Comparison of ENCODE assay signal across 17 cellular contexts in genomic region chr12:42786400-42786799, GRCh38.
"Had no signal": no experiment of that assay in that cellular context is flagged by ENCODE, and none has a peak within 500 bp of the region (broad histone marks: within the 10 kb centered on the region; RNA-seq: fewer than 3 reads in every experiment).

No MANE protein-coding gene starts in this region.

- H3K36me3 ChIP-seq: cardiac muscle cell, tibial artery had no signal

- H3K27me3 ChIP-seq: cardiac muscle cell, tibial artery had no signal

- H3K27me3 Mint-ChIP-seq: activated naive CD8-positive, alpha-beta T cell had no signal

- H3K4me3 ChIP-seq: cardiac muscle cell, dorsolateral prefrontal cortex, lung, tibial artery had no signal

- H3K4me1 ChIP-seq: tibial artery had no signal

- DNase-seq: activated CD4-positive, alpha-beta T cell treated with anti-CD3 and anti-CD28 coated beads for 1 hour; activated CD4-positive, alpha-beta T cell treated with anti-CD3 and anti-CD28 coated beads, Interleukin-2, amount 50 U/mL, for 4 hours; activated T-cell treated with anti-CD3 and anti-CD28 coated beads for 4 hours; dorsolateral prefrontal cortex; endodermal cell; foreskin melanocyte; posterior cingulate gyrus; stimulated activated CD4-positive, alpha-beta T cell treated with anti-CD3 and anti-CD28 coated beads, Interleukin-2, amount 100 ng/mL, for 24 hours; stimulated activated naive CD8-positive, alpha-beta T cell treated with anti-CD3 and anti-CD28 coated beads, Interleukin-15, Interleukin-2, amounts not matched to agents 100 U/mL and 50 U/mL, for 24 hours; substantia nigra; tibial artery had no signal

- ATAC-seq: stimulated activated naive CD8-positive, alpha-beta T cell treated with anti-CD3 and anti-CD28 coated beads, Interleukin-15, Interleukin-2, amounts not matched to agents 100 U/mL and 50 U/mL, for 24 hours had no signal

- H3K27ac Mint-ChIP-seq: activated naive CD8-positive, alpha-beta T cell; endodermal cell; T-helper 1 cell treated with Interleukin-12 subunit alpha and Interleukin-12 subunit beta and Interleukin-4 antibody, amounts not matched to agents 30 μg/mL and 1 μg/mL, for 36 hours had no signal

- H3K9me3 Mint-ChIP-seq: endodermal cell; T-helper 1 cell treated with Interleukin-12 subunit alpha and Interleukin-12 subunit beta and Interleukin-4 antibody, amounts not matched to agents 30 μg/mL and 1 μg/mL, for 36 hours had no signal

- H3K9me3 ChIP-seq: tibial artery had no signal

- H3K4me3 Mint-ChIP-seq: activated naive CD8-positive, alpha-beta T cell; endodermal cell; T-helper 1 cell treated with Interleukin-12 subunit alpha and Interleukin-12 subunit beta and Interleukin-4 antibody, amounts not matched to agents 30 μg/mL and 1 μg/mL, for 36 hours had no signal

- H3K27ac ChIP-seq: cardiac muscle cell, dorsolateral prefrontal cortex, epithelial cell of prostate, tibial artery, VCaP had no signal

- H3K36me3 Mint-ChIP-seq: activated naive CD8-positive, alpha-beta T cell had no signal
